ENCODE assay signal across 8 cellular contexts in the genomic region with DNA sequence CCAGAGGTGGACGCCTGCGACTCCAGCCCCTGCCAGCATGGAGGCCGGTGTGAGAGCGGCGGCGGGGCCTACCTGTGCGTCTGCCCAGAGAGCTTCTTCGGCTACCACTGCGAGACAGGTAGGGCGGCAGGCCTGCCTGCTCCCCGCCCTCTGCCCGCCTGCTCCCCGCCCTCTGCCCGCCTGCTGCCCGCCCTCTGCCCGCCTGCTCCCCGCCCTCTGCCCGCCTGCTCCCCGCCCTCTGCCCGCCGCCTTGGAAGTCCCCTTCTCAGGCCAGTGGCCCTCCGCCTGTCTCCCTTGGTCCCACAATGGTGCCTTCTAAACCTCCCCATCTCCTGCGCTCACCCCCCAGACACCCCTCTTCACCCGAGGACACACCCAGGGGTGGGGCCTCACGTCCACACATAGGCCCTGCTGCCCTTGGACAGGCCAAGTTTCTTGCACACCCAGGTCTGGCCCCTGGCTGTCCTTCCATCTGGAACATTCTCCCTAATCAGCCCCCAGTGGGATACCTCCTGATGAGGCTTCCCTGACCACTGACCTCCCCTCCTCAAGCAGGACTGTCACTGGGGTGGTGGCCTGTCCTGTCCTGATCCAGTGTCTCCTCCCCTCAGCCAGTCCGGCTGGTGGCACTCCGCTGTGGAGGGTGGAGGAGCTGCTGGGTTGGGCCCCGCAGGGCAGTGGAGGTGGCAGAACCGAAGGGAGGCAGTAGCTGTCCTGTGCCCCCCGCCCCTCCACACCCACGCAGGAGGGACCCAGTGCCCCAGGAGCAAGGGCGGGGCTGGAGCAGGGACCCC. TPM values are rescaled to one million over a fixed set of nuclear protein-coding genes. Genes with fewer than 3 reads are reported as not detected.
DNase-seq lines count a peak whose midpoint lies in the region; ATAC-seq and TF ChIP-seq lines count a peak whose summit lies in the region.

No MANE protein-coding gene starts in this region.

- H3K4me2 ChIP-seq in neural progenitor cell: peak overlapping the region; percentile 69

- no peaks in the 10 kb centered on the region for H3K4me1 ChIP-seq in neural progenitor cell

- CTCF ChIA-PET in T-cell (lab: Charles Lee): interaction anchor here (0.6 to 0.7 kb wide), 3 partner anchors 88 to 91 kb away, joined by 3 to 4 read pairs (median 3); no protein-coding TSS in a partner anchor

- no peaks in the 10 kb centered on the region for H3K79me2 ChIP-seq in neural progenitor cell (ENCODE audit: low read depth)

- no peaks in the 10 kb centered on the region for H3F3A ChIP-seq in neural progenitor cell (ENCODE audit: low read depth)

- DNase-seq in GM12865 (ENCODE audit: low read depth) (peak; percentile 58), T-cell (peak in 27 of 34 experiments; percentile 14 to 64 (median 35)), neural progenitor cell (ENCODE audit: low spot score) (no peak), SHP77 (lab: John Stamatoyannopoulos, UW) (no peak), RKO (ENCODE audit: low spot score) (no peak)
- peak; percentile 32 for DNase-seq in central memory CD4-positive, alpha-beta T cell

- H4K20me1 ChIP-seq in neural progenitor cell (ENCODE audit: low read depth): peaks cover 15% of the 10 kb centered on the region

- H3K9me3 ChIP-seq in neural progenitor cell (ENCODE audit: low read depth): no peaks in the 10 kb centered on the region

- H3K36me3 Mint-ChIP-seq in T-cell: peaks cover 4% of the 10 kb centered on the region
- H3K36me3 Mint-ChIP-seq in neural progenitor cell: no peaks in the 10 kb centered on the region

- H3K4me3 ChIP-seq in GM12865 (ENCODE audit: low read depth, low read length): no peak overlapping the region
- no peak overlapping the region for H3K4me3 ChIP-seq in neural progenitor cell

- H3K27ac ChIP-seq in neural progenitor cell: no peak overlapping the region

- TF ChIP-seq CTCF in GM12865 (IDR thresholded peaks at IDR 0.05; ENCODE audit: insufficient read depth, low read depth, low read length, missing control alignments): no peak
- TF ChIP-seq CTCF in neural progenitor cell (IDR thresholded peaks at IDR 0.05): no peak

- H3K27me3 Mint-ChIP-seq in T-cell (no peaks in the 10 kb centered on the region), neural progenitor cell (ENCODE audit: insufficient read depth, low read depth) (peaks cover 4% of the 10 kb centered on the region)

- no peak overlapping the region for H2AFZ ChIP-seq in neural progenitor cell (replicated peaks)

- no peaks in the 10 kb centered on the region for H3K27me3 ChIP-seq in neural progenitor cell

- H3K27ac Mint-ChIP-seq in T-cell (no peak overlapping the region), neural progenitor cell (no peak overlapping the region)

- H3K9me3 Mint-ChIP-seq in T-cell (no peaks in the 10 kb centered on the region), neural progenitor cell (no peaks in the 10 kb centered on the region)

- H3K9ac ChIP-seq in neural progenitor cell: no peak overlapping the region

- peak overlapping the region in 2 of 3 donors; percentile 57 to 61 for H3K4me3 Mint-ChIP-seq in T-cell
- H3K4me3 Mint-ChIP-seq in neural progenitor cell: no peak overlapping the region

- no peaks in the 10 kb centered on the region for H3K36me3 ChIP-seq in neural progenitor cell

- POLR2A ChIA-PET in T-cell (lab: Charles Lee): no interaction called here

- H3K4me1 Mint-ChIP-seq in T-cell (peaks cover 5 to 8% (median 5%) of the 10 kb centered on the region in 3 donors), neural progenitor cell (no peaks in the 10 kb centered on the region)

- ATAC-seq in T-cell (replicated peaks in 1 of 4) (peak; percentile 70 to 86 (median 81)), HG03025 (IDR thresholded peaks at IDR 0.05; ENCODE audit: low FRiP score, unreplicated experiment) (no peak), HG03520 (IDR thresholded peaks at IDR 0.05; ENCODE audit: unreplicated experiment) (no peak)

RNA-seq across cellular contexts. Expression of gene MTERF4, which starts 37.9 kb away (rescaled TPM):
- total RNA-seq in T-cell (100 to 1,000 TPM in 4 of 5 donors, 10 to 100 TPM in 1; 78.7 to 171 (median 109) TPM), neural progenitor cell (ENCODE audit: low replicate concordance) (42.2 and 58.1 TPM in 2 replicates)

Comparison
In these comparisons a context has a peak if more than half of its experiments do, and no peak if none do; other contexts are left out.
1. DNase-seq: peak in GM12865 (single experiment), T-cell (27 of 34) and central memory CD4-positive, alpha-beta T cell (single experiment); none in neural progenitor cell (single experiment), SHP77 (0 of 2) and RKO (single experiment).
2. ATAC-seq: peak in T-cell (4 of 4); none in HG03025 (single experiment) and HG03520 (single experiment).